ENCODE assay signal across 9 cellular contexts in the genomic region with DNA sequence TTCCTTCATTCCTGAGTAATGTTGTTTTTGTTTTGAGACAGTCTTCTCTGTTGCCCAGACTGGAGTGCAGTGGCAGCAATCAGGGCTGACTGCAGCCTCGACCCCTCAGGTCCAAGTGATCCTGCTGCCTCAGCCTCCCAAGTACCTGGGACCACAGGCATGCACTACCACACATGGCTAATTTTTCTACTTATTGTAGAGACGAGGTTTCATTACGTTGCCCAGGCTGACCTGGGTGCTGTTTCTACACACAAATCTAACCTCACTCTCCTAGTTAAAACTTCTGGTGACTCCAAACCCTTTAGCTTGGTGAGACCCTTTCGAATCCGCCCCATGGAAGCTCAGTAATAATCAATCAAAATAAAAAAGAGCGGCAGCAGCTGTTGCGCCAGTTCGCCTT. TPM values are rescaled to one million over a fixed set of nuclear protein-coding genes. Genes with fewer than 3 reads are reported as not detected.
DNase-seq lines count a peak whose midpoint lies in the region; ATAC-seq and TF ChIP-seq lines count a peak whose summit lies in the region.
"Had no signal": no experiment of that assay in that cellular context is flagged by ENCODE, and none has a peak within 500 bp of the region (broad histone marks: within the 10 kb centered on the region; RNA-seq: fewer than 3 reads in every experiment).

No MANE protein-coding gene starts in this region.

- peak overlapping the region; percentile 99 for H3K27ac Mint-ChIP-seq in activated CD4-positive, alpha-beta T cell treated with anti-CD3 and anti-CD28 coated beads for 36 hours
- peak overlapping the region; percentile 99 for H3K27ac Mint-ChIP-seq in activated CD4-positive, alpha-beta memory T cell treated with anti-CD3 and anti-CD28 coated beads for 36 hours

- H3K9me3 ChIP-seq in iPS-15b (ENCODE audit: control insufficient read depth, insufficient read depth, low read length) = no peaks in the 10 kb centered on the region
- peaks cover 0 to 4% (median 0%) of the 10 kb centered on the region in 8 donors for H3K9me3 ChIP-seq in spleen

- TF ChIP-seq CTCF in spleen (IDR thresholded peaks at IDR 0.05 in 8 of 11, conservative IDR thresholded peaks at IDR 0.05 in 3 of 11) = no peak

- H3K27me3 ChIP-seq in iPS-15b (ENCODE audit: control insufficient read depth, insufficient read depth, low read length) (no peaks in the 10 kb centered on the region), spleen (replicated peaks in 1 of 7) (no peaks in the 10 kb centered on the region)
- H3K27me3 ChIP-seq: foreskin keratinocyte had no signal

- H3K36me3 ChIP-seq in iPS-15b (ENCODE audit: control insufficient read depth, insufficient read depth, low read length) (no peaks in the 10 kb centered on the region), spleen (peaks cover 3 to 19% (median 6%) of the 10 kb centered on the region in 6 donors)

- ATAC-seq in activated CD4-positive, alpha-beta T cell treated with anti-CD3 and anti-CD28 coated beads for 36 hours = no peak
- no peak for ATAC-seq in HG03280 (IDR thresholded peaks at IDR 0.05; ENCODE audit: unreplicated experiment)

- peaks cover 39% of the 10 kb centered on the region for H3K36me3 Mint-ChIP-seq in activated CD4-positive, alpha-beta T cell treated with anti-CD3 and anti-CD28 coated beads for 36 hours (ENCODE audit: low read depth)
- H3K36me3 Mint-ChIP-seq in activated CD4-positive, alpha-beta memory T cell treated with anti-CD3 and anti-CD28 coated beads for 36 hours = peaks cover 34% of the 10 kb centered on the region

- peaks cover 52% of the 10 kb centered on the region for H3K4me1 Mint-ChIP-seq in activated CD4-positive, alpha-beta T cell treated with anti-CD3 and anti-CD28 coated beads for 36 hours
- peaks cover 45% of the 10 kb centered on the region for H3K4me1 Mint-ChIP-seq in activated CD4-positive, alpha-beta memory T cell treated with anti-CD3 and anti-CD28 coated beads for 36 hours (ENCODE audit: low read depth)

- 67 to 84% (median 71%) methylated on average over 8 of the region's 8 CpGs for WGBS in spleen, 5 donors

- H3K4me1 ChIP-seq in iPS-15b (ENCODE audit: control insufficient read depth, insufficient read depth, low read length) = peaks cover 7% of the 10 kb centered on the region
- H3K4me1 ChIP-seq in spleen = peaks cover 20 to 74% (median 45%) of the 10 kb centered on the region in 6 donors

- H3K27ac ChIP-seq in spleen = peak overlapping the region in 7 of 8 donors; percentile 96 to 99 (median 97)

- H3K9ac ChIP-seq in iPS-15b (ENCODE audit: low read depth, low read length) = no peak overlapping the region

- peak overlapping the region; percentile 98 for H3K4me3 Mint-ChIP-seq in activated CD4-positive, alpha-beta T cell treated with anti-CD3 and anti-CD28 coated beads for 36 hours
- H3K4me3 Mint-ChIP-seq in activated CD4-positive, alpha-beta memory T cell treated with anti-CD3 and anti-CD28 coated beads for 36 hours = peak overlapping the region; percentile 97

- H3K4me3 ChIP-seq in iPS-15b (ENCODE audit: low read depth, low read length) (peak overlapping the region; percentile 97), spleen (peak overlapping the region; percentile 64 to 99 (median 97))

- intact Hi-C loops in activated CD4-positive, alpha-beta T cell treated with anti-CD3 and anti-CD28 coated beads for 36 hours (cut with DNase I, micrococcal nuclease) = loop anchor here (2.0 to 5.0 kb wide), 4 partner anchors 96 to 1544 kb away; a partner anchor contains a TSS
- intact Hi-C loops in activated CD4-positive, alpha-beta memory T cell treated with anti-CD3 and anti-CD28 coated beads for 36 hours (cut with micrococcal nuclease) = loop anchor here (1.0 to 10.0 kb wide), 6 partner anchors 66 to 417 kb away; a partner anchor contains a TSS
- intact Hi-C loops in spleen (cut with DNase I; ENCODE audit: low total_unique reads) = no loop called here

- CTCF ChIA-PET in activated CD4-positive, alpha-beta T cell treated with anti-CD3 and anti-CD28 coated beads for 36 hours (lab: Charles Lee) = interaction anchor here (1.0 to 1.2 kb wide), 2 partner anchors 67 to 375 kb away, joined by 3 to 5 read pairs; no protein-coding TSS in a partner anchor
- CTCF ChIA-PET in activated CD4-positive, alpha-beta memory T cell treated with anti-CD3 and anti-CD28 coated beads for 36 hours (lab: Charles Lee) = interaction anchor here (0.8 to 1.6 kb wide), 5 partner anchors 10 to 68 kb away, joined by 3 to 7 read pairs (median 3); no protein-coding TSS in a partner anchor

- DNase-seq in activated CD4-positive, alpha-beta T cell treated with anti-CD3 and anti-CD28 coated beads for 36 hours = no peak
- no peak for DNase-seq in activated CD4-positive, alpha-beta T cell treated with anti-CD3 and anti-CD28 coated beads, Interleukin-2, amount 50 U/mL, for 1 hour
- DNase-seq in activated CD4-positive, alpha-beta memory T cell treated with anti-CD3 and anti-CD28 coated beads for 36 hours = no peak
- no peak for DNase-seq in spleen
- DNase-seq in amygdala (lab: John Stamatoyannopoulos, UW) = no peak
- no peak for DNase-seq in NCI-H446 treated with DMSO at 0.1 percent for 48 hours (lab: John Stamatoyannopoulos, UW)
- DNase-seq: foreskin keratinocyte had no signal

- H3K27me3 Mint-ChIP-seq in activated CD4-positive, alpha-beta T cell treated with anti-CD3 and anti-CD28 coated beads for 36 hours = no peaks in the 10 kb centered on the region
- H3K27me3 Mint-ChIP-seq in activated CD4-positive, alpha-beta memory T cell treated with anti-CD3 and anti-CD28 coated beads for 36 hours = no peaks in the 10 kb centered on the region

- POLR2A ChIA-PET in activated CD4-positive, alpha-beta T cell treated with anti-CD3 and anti-CD28 coated beads for 36 hours (lab: Charles Lee) = interaction anchor here (0.6 to 1.0 kb wide), 2 partner anchors 8 to 11 kb away, joined by 6 to 7 read pairs; no protein-coding TSS in a partner anchor
- POLR2A ChIA-PET in activated CD4-positive, alpha-beta memory T cell treated with anti-CD3 and anti-CD28 coated beads for 36 hours (lab: Charles Lee) = interaction anchor here (2.8 to 3.7 kb wide), 2 partner anchors 9 to 170 kb away, joined by 10 to 44 read pairs; a partner anchor contains a TSS

- peaks cover 8% of the 10 kb centered on the region for H3K9me3 Mint-ChIP-seq in activated CD4-positive, alpha-beta T cell treated with anti-CD3 and anti-CD28 coated beads for 36 hours (ENCODE audit: low read depth)
- peaks cover 7% of the 10 kb centered on the region for H3K9me3 Mint-ChIP-seq in activated CD4-positive, alpha-beta memory T cell treated with anti-CD3 and anti-CD28 coated beads for 36 hours

- no peak for TF ChIP-seq POLR2A in spleen (IDR thresholded peaks at IDR 0.05)

RNA-seq across cellular contexts. Expression of a gene that starts 1.3 kb away (rescaled TPM):
- total RNA-seq in activated CD4-positive, alpha-beta T cell treated with anti-CD3 and anti-CD28 coated beads for 36 hours = 10 to 100 TPM; 11.2 to 12.5 TPM
- 10 to 100 TPM; 14.0 to 17.1 TPM for total RNA-seq in activated CD4-positive, alpha-beta memory T cell treated with anti-CD3 and anti-CD28 coated beads for 36 hours
- 10 to 100 TPM in 5 of 7 donors, 1 to 10 TPM in 2; 7.5 to 15.2 (median 11.4) TPM for total RNA-seq in spleen
- polyA plus RNA-seq in spleen = 1 to 10 TPM; 5.4 to 6.2 (median 6.2) TPM

RNA-seq across cellular contexts. Expression of a gene that starts 1.5 kb away (rescaled TPM):
- total RNA-seq in activated CD4-positive, alpha-beta T cell treated with anti-CD3 and anti-CD28 coated beads for 36 hours = 10 to 100 TPM; 79.7 to 87.3 TPM
- total RNA-seq in activated CD4-positive, alpha-beta memory T cell treated with anti-CD3 and anti-CD28 coated beads for 36 hours = 100 to 1,000 TPM; 102 to 104 TPM
- 100 to 1,000 TPM in 2 of 7 donors, 10 to 100 TPM in 5; 64.4 to 114 (median 82.7) TPM for total RNA-seq in spleen
- 100 to 1,000 TPM; 142 to 196 (median 163) TPM for polyA plus RNA-seq in spleen
